In the genomic region with DNA sequence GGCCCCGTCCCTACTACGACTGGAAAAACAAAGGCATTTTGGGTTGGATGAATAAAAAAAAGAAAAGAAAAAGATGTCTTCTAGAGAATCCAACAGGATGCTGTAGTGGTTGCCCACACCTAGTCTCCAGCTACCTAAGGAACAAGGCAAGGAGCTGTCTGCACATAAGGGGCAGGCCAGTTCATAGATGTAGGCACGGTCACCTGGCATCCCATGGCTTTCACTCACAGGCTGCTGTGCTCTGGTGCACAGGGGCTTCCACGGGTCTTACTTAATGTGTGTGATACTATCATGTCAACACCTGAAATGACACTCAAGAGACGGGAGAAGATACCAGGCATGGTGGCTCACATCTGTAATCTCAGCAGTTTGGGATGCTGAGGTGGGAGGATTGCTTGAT, we compare ENCODE assay signal across 9 cellular contexts. TPM values are rescaled to one million over a fixed set of nuclear protein-coding genes. Genes with fewer than 3 reads are reported as not detected.
DNase-seq lines count a peak whose midpoint lies in the region; ATAC-seq and TF ChIP-seq lines count a peak whose summit lies in the region.
"Had no signal": no experiment of that assay in that cellular context is flagged by ENCODE, and none has a peak within 500 bp of the region (broad histone marks: within the 10 kb centered on the region; RNA-seq: fewer than 3 reads in every experiment).

No MANE protein-coding gene starts in this region.

- ATAC-seq in SK-N-SH treated with all-trans-retinoic acid at 6 μM for 48 hours = no peak
- ATAC-seq in GM18520 (IDR thresholded peaks at IDR 0.05; ENCODE audit: unreplicated experiment) = no peak
- no peak for ATAC-seq in GM21423 (IDR thresholded peaks at IDR 0.05; ENCODE audit: unreplicated experiment)
- ATAC-seq in GM18867 (IDR thresholded peaks at IDR 0.05; ENCODE audit: unreplicated experiment) = no peak

- 58% methylated on average over 5 of the region's 5 CpGs for WGBS in SK-N-SH (ENCODE audit: low lambda C conversion rate)
- 47 to 70% (median 61%) methylated on average over 3 to 5 of the region's 5 CpGs for WGBS in adrenal gland, 4 donors
- WGBS in suprapubic skin = 55% methylated on average over 5 of the region's 5 CpGs

- TF ChIP-seq EP300 in SK-N-SH (IDR thresholded peaks at IDR 0.05; ENCODE audit: borderline replicate concordance in 1 of 2, low read depth in 1 of 2, low read length in 1 of 2) (no peak), suprapubic skin (IDR thresholded peaks at IDR 0.05) (no peak)

- H3K4me1 ChIP-seq in SK-N-SH (ENCODE audit: control insufficient read depth in 1 of 2, insufficient read depth in 2 of 2, low read depth in 1 of 2, low read length in 1 of 2) = peaks cover 0 to 15% of the 10 kb centered on the region in 2 experiments; a peak in 1 of 4 replicates
- peaks cover 4 to 28% of the 10 kb centered on the region in 2 donors for H3K4me1 ChIP-seq in adrenal gland (replicated peaks in 1 of 2)
- H3K4me1 ChIP-seq in suprapubic skin = peaks cover 20% of the 10 kb centered on the region

- H3K27ac ChIP-seq in SK-N-SH (ENCODE audit: low read depth in 2 of 2, low read length in 1 of 2) = peak overlapping the region in 1 of 2 experiments; percentile 35; a peak in 2 of 4 replicates
- peak overlapping the region in 4 of 5 donors; percentile 94 to 99 (median 96) for H3K27ac ChIP-seq in adrenal gland
- peak overlapping the region; percentile 97 for H3K27ac ChIP-seq in suprapubic skin

- peaks cover 21% of the 10 kb centered on the region for H3F3A ChIP-seq in SK-N-SH (replicated peaks; ENCODE audit: insufficient read depth)

- TF ChIP-seq CTCF in SK-N-SH (IDR thresholded peaks at IDR 0.05) (no peak), adrenal gland (IDR thresholded peaks at IDR 0.05) (no peak), suprapubic skin (IDR thresholded peaks at IDR 0.05) (no peak)

- intact Hi-C loops in adrenal gland (cut with DNase I) = no loop called here

- peak overlapping the region; percentile 72; the same call in 1 of the 2 replicates for H2AFZ ChIP-seq in SK-N-SH (ENCODE audit: low read depth)

- no peak for TF ChIP-seq POLR2A in adrenal gland (IDR thresholded peaks at IDR 0.05)
- TF ChIP-seq POLR2A in suprapubic skin (IDR thresholded peaks at IDR 0.05) = no peak

- peak overlapping the region; percentile 95 for H3K4me2 ChIP-seq in SK-N-SH

- peak overlapping the region; percentile 68 for H3K9ac ChIP-seq in SK-N-SH

- H3K79me2 ChIP-seq in SK-N-SH (ENCODE audit: insufficient read depth) = peaks cover 36% of the 10 kb centered on the region

- no peaks in the 10 kb centered on the region for H4K20me1 ChIP-seq in SK-N-SH (ENCODE audit: insufficient read depth)

- H3K4me3 ChIP-seq in SK-N-SH (ENCODE audit: low read depth in 2 of 2, low read length in 1 of 2) (peak overlapping the region; percentile 64 to 73), adrenal gland (peak overlapping the region in 2 of 4 donors; percentile 79), suprapubic skin (peak overlapping the region; percentile 82)

- peaks cover 10 to 12% of the 10 kb centered on the region in 2 experiments for H3K36me3 ChIP-seq in SK-N-SH (replicated peaks in 1 of 2; ENCODE audit: control insufficient read depth in 1 of 2, insufficient read depth in 2 of 2, low read length in 1 of 2)
- H3K36me3 ChIP-seq in adrenal gland (replicated peaks in 1 of 2) = peaks cover 0 to 11% of the 10 kb centered on the region in 2 donors
- peaks cover 9% of the 10 kb centered on the region for H3K36me3 ChIP-seq in suprapubic skin

- H3K27me3 ChIP-seq in SK-N-SH (ENCODE audit: insufficient read depth) (no peaks in the 10 kb centered on the region), adrenal gland (no peaks in the 10 kb centered on the region), suprapubic skin (no peaks in the 10 kb centered on the region)

- H3K9me3 ChIP-seq in SK-N-SH (no peaks in the 10 kb centered on the region), adrenal gland (replicated peaks in 1 of 3) (no peaks in the 10 kb centered on the region), suprapubic skin (no peaks in the 10 kb centered on the region)

- no peak for TF ChIP-seq RAD21 in SK-N-SH (IDR thresholded peaks at IDR 0.05; ENCODE audit: low read length)

- CTCF ChIA-PET in SK-N-SH (lab: Yijun Ruan, JAX) = interaction anchor here (1.2 kb wide), 1 partner anchor 72 kb away, joined by 3 read pairs; no protein-coding TSS in a partner anchor

- DNase-seq in SK-N-SH (no peak), adrenal gland (peak in 3 of 7 donors; percentile 16 to 65 (median 35)), left kidney (ENCODE audit: low read depth, low spot score) (peak; percentile 18), suprapubic skin (ENCODE audit: low spot score in 2 of 2) (no peak)
- DNase-seq: activated gamma-delta T cell treated with Interleukin-2 at 50 U/mL for 16 hours had no signal

- POLR2A ChIA-PET in SK-N-SH (lab: Yijun Ruan, JAX) = interaction anchor here (1.1 to 3.4 kb wide), 3 partner anchors 25 to 54 kb away, joined by 3 to 20 read pairs (median 4); no protein-coding TSS in a partner anchor

- H3K9me2 ChIP-seq in SK-N-SH = no peaks in the 10 kb centered on the region

TF ChIP-seq in SK-N-SH, 30 proteins besides CTCF, POLR2A, EP300 and RAD21:
- TF ChIP-seq POLR2AphosphoS5 (IDR thresholded peaks at IDR 0.05; ENCODE audit: low read depth, low read length) (no peak), MXI1 (IDR thresholded peaks at IDR 0.05; ENCODE audit: low read depth, low read length) (peak; percentile 23; the same call in 1 of the 2 replicates)

TF ChIP-seq in SK-N-SH treated with all-trans-retinoic acid at 6 μM for 48 hours, 23 proteins besides CTCF, POLR2A, EP300 and RAD21 (continues in another document):
- TF ChIP-seq PPARA (CRISPR knock-in tag; IDR thresholded peaks at IDR 0.05; ENCODE audit: borderline replicate concordance) (no peak), ZFP3 (CRISPR knock-in tag; IDR thresholded peaks at IDR 0.05) (no peak), BACH2 (CRISPR knock-in tag; IDR thresholded peaks at IDR 0.05; ENCODE audit: borderline replicate concordance) (no peak), RARB (CRISPR knock-in tag; IDR thresholded peaks at IDR 0.05) (no peak), SNAI2 (CRISPR knock-in tag; IDR thresholded peaks at IDR 0.05) (no peak), ZC3H10 (CRISPR knock-in tag; IDR thresholded peaks at IDR 0.05) (no peak), CSDC2 (CRISPR knock-in tag; IDR thresholded peaks at IDR 0.05) (no peak), ZNF565 (CRISPR knock-in tag; conservative IDR thresholded peaks at IDR 0.05; ENCODE audit: low read depth) (no peak), GLIS3 (CRISPR knock-in tag; IDR thresholded peaks at IDR 0.05) (no peak), ZNF8 (CRISPR knock-in tag; IDR thresholded peaks at IDR 0.05) (no peak), ISL1 (CRISPR knock-in tag; IDR thresholded peaks at IDR 0.05) (no peak), ZFP30 (CRISPR knock-in tag; IDR thresholded peaks at IDR 0.05) (no peak), ZNF70 (CRISPR knock-in tag; IDR thresholded peaks at IDR 0.05) (no peak)
- TF ChIP-seq, protein P1, sequence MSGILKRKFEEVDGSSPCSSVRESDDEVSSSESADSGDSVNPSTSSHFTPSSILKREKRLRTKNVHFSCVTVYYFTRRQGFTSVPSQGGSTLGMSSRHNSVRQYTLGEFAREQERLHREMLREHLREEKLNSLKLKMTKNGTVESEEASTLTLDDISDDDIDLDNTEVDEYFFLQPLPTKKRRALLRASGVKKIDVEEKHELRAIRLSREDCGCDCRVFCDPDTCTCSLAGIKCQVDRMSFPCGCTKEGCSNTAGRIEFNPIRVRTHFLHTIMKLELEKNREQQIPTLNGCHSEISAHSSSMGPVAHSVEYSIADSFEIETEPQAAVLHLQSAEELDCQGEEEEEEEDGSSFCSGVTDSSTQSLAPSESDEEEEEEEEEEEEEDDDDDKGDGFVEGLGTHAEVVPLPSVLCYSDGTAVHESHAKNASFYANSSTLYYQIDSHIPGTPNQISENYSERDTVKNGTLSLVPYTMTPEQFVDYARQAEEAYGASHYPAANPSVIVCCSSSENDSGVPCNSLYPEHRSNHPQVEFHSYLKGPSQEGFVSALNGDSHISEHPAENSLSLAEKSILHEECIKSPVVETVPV (CRISPR knock-in tag; IDR thresholded peaks at IDR 0.05) = no peak
- TF ChIP-seq, protein P2, sequence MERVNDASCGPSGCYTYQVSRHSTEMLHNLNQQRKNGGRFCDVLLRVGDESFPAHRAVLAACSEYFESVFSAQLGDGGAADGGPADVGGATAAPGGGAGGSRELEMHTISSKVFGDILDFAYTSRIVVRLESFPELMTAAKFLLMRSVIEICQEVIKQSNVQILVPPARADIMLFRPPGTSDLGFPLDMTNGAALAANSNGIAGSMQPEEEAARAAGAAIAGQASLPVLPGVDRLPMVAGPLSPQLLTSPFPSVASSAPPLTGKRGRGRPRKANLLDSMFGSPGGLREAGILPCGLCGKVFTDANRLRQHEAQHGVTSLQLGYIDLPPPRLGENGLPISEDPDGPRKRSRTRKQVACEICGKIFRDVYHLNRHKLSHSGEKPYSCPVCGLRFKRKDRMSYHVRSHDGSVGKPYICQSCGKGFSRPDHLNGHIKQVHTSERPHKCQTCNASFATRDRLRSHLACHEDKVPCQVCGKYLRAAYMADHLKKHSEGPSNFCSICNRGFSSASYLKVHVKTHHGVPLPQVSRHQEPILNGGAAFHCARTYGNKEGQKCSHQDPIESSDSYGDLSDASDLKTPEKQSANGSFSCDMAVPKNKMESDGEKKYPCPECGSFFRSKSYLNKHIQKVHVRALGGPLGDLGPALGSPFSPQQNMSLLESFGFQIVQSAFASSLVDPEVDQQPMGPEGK (CRISPR knock-in tag; IDR thresholded peaks at IDR 0.05; ENCODE audit: borderline replicate concordance) = no peak
- TF ChIP-seq, protein P3, sequence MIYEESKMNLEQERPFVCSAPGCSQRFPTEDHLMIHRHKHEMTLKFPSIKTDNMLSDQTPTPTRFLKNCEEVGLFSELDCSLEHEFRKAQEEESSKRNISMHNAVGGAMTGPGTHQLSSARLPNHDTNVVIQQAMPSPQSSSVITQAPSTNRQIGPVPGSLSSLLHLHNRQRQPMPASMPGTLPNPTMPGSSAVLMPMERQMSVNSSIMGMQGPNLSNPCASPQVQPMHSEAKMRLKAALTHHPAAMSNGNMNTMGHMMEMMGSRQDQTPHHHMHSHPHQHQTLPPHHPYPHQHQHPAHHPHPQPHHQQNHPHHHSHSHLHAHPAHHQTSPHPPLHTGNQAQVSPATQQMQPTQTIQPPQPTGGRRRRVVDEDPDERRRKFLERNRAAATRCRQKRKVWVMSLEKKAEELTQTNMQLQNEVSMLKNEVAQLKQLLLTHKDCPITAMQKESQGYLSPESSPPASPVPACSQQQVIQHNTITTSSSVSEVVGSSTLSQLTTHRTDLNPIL (CRISPR knock-in tag; IDR thresholded peaks at IDR 0.05; ENCODE audit: low read depth) = no peak

RNA-seq across cellular contexts. Expression of a gene that starts 1.0 kb away (rescaled TPM):
- polyA plus RNA-seq in SK-N-SH (2012; rRNA removed) = 19.5 and 27.4 TPM in 2 replicates
- polyA plus RNA-seq in SK-N-SH (2012; cell fraction: cytosol; rRNA removed) = 9.2 and 11.0 TPM in 2 replicates
- 71.9 and 88.4 TPM in 2 replicates for polyA plus RNA-seq in SK-N-SH (2012; cell fraction: nucleus; rRNA removed)
- total RNA-seq in adrenal gland = 10 to 100 TPM; 10.2 to 25.0 (median 16.5) TPM
- 10 to 100 TPM in 1 of 3 donors, 1 to 10 TPM in 2; 4.9 to 17.9 (median 6.0) TPM for polyA plus RNA-seq in adrenal gland
- 10 to 100 TPM in 1 of 4 donors, 1 to 10 TPM in 3; 6.2 to 17.9 (median 6.7) TPM for total RNA-seq in suprapubic skin
